ENCODE assay signal across 1 cellular context in the genomic region with DNA sequence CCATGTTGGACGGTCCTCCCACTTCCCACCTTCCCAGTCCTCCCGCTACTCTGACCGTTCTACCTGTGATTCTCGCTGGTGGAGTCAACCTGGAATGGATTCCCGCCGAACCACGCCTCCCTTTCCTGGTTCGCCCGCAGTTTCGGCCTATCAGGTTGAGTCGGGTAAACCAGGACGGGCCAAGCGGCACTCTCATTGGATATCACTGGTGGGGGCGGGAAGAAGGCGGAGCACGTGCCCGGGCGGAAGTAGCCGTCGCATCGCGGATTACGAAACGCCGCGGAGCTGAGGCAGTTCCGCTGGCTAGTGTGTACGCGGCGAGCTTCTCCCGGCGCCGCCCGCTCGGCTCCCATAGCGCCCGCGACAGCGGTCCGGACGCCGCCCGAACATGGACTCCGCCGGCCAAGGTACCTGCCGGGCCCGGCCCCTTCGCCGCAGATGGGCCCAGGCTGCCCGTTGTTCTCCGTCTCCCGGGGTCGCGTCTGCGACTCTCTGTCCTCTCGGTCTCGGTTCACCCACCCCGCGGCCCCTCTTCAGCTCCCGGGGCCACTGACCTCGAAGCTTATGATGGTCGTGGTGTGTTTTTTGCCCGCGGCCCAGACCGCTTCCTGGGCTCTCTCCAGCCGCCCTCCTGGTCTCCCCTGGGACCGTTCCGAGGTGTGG.
TF ChIP-seq lines count a peak whose summit lies in the region.

A gene (plus strand): TSS at position 293 of the 663 bp plus-strand sequence. CDS start 96 bp downstream, at position 389.

TF ChIP-seq in HepG2, 621 proteins besides CTCF, POLR2A, EP300 and RAD21 (continued from another document and continues in another):
- TF ChIP-seq, protein P1, sequence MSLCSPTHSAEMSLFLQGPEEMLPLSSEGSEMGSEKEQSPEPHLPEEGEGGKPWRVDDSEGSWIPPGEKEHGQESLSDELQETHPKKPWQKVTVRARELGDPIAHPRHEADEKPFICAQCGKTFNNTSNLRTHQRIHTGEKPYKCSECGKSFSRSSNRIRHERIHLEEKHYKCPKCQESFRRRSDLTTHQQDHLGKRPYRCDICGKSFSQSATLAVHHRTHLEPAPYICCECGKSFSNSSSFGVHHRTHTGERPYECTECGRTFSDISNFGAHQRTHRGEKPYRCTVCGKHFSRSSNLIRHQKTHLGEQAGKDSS (CRISPR knock-in tag; IDR thresholded peaks at IDR 0.05; ENCODE audit: borderline replicate concordance, low read depth), result peak; percentile 84; the same call in 1 of the 2 replicates
- TF ChIP-seq ZFP36 (IDR thresholded peaks at IDR 0.05; ENCODE audit: borderline replicate concordance, low read depth, low read length, partially characterized antibody), result no peak
- TF ChIP-seq ARNTL (CRISPR knock-in tag; IDR thresholded peaks at IDR 0.05), result peak; percentile 96
- peak; percentile 7 for TF ChIP-seq MAF1 (CRISPR knock-in tag; IDR thresholded peaks at IDR 0.05; ENCODE audit: borderline replicate concordance)
- no peak; the same call in 1 of the 2 replicates for TF ChIP-seq SMAD9 (CRISPR knock-in tag; IDR thresholded peaks at IDR 0.05)
- TF ChIP-seq MEIS2 (CRISPR knock-in tag; IDR thresholded peaks at IDR 0.05), result peak; percentile 89; the same call in 1 of the 2 replicates
- 0 out of 2 replicates have a peak, but pooled peaks have one; percentile 48 for TF ChIP-seq ZNF839 (CRISPR knock-in tag; IDR thresholded peaks at IDR 0.05; ENCODE audit: borderline replicate concordance)
- TF ChIP-seq ZNF251 (CRISPR knock-in tag; IDR thresholded peaks at IDR 0.05), result no peak
- TF ChIP-seq PCBP2 (optimal IDR thresholded peaks at IDR 0.05; ENCODE audit: low read depth, low read length, poor library complexity, severe bottlenecking), result no peak
- TF ChIP-seq, protein P2, sequence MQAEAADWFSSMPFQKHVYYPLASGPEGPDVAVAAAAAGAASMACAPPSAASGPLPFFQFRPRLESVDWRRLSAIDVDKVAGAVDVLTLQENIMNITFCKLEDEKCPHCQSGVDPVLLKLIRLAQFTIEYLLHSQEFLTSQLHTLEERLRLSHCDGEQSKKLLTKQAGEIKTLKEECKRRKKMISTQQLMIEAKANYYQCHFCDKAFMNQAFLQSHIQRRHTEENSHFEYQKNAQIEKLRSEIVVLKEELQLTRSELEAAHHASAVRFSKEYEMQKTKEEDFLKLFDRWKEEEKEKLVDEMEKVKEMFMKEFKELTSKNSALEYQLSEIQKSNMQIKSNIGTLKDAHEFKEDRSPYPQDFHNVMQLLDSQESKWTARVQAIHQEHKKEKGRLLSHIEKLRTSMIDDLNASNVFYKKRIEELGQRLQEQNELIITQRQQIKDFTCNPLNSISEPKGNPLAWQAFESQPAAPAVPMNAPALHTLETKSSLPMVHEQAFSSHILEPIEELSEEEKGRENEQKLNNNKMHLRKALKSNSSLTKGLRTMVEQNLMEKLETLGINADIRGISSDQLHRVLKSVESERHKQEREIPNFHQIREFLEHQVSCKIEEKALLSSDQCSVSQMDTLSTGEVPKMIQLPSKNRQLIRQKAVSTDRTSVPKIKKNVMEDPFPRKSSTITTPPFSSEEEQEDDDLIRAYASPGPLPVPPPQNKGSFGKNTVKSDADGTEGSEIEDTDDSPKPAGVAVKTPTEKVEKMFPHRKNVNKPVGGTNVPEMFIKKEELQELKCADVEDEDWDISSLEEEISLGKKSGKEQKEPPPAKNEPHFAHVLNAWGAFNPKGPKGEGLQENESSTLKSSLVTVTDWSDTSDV (CRISPR knock-in tag; IDR thresholded peaks at IDR 0.05), result peak; percentile 84; the same call in 1 of the 2 replicates
- TF ChIP-seq DMAP1 (CRISPR knock-in tag; IDR thresholded peaks at IDR 0.05), result peak; percentile 97
- no peak for TF ChIP-seq FOXP1 (IDR thresholded peaks at IDR 0.05)
- TF ChIP-seq FOXP1 (CRISPR knock-in tag; IDR thresholded peaks at IDR 0.05), result peak; percentile 21; the same call in 1 of the 2 replicates
- no peak for TF ChIP-seq IKZF1 (IDR thresholded peaks at IDR 0.05)
- TF ChIP-seq HNRNPUL1 (IDR thresholded peaks at IDR 0.05; ENCODE audit: low read depth, low read length), result no peak
- no peak; the same call in 1 of the 2 replicates for TF ChIP-seq U2AF2 (IDR thresholded peaks at IDR 0.05; ENCODE audit: low read depth, low read length)
- TF ChIP-seq, protein P3, sequence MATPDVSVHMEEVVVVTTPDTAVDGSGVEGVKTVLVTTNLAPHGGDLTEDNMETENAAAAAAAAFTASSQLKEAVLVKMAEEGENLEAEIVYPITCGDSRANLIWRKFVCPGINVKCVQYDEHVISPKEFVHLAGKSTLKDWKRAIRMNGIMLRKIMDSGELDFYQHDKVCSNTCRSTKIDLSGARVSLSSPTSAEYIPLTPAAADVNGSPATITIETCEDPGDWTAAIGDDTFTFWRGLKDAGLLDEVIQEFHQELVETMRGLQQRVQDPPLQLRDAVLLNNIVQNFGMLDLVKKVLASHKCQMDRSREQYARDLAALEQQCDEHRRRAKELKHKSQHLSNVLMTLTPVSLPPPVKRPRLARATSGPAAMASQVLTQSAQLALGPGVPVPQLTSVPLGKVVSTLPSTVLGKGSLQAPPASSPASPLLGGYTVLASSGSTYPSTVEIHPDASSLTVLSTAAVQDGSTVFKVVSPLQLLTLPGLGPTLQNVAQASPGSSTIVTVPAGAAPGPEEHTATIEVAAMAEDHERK (CRISPR knock-in tag; IDR thresholded peaks at IDR 0.05; ENCODE audit: low read depth), result peak; percentile 65
- TF ChIP-seq GFI1 (CRISPR knock-in tag; IDR thresholded peaks at IDR 0.05; ENCODE audit: borderline replicate concordance), result peak; percentile 75; the same call in 1 of the 2 replicates
- TF ChIP-seq, protein P4, sequence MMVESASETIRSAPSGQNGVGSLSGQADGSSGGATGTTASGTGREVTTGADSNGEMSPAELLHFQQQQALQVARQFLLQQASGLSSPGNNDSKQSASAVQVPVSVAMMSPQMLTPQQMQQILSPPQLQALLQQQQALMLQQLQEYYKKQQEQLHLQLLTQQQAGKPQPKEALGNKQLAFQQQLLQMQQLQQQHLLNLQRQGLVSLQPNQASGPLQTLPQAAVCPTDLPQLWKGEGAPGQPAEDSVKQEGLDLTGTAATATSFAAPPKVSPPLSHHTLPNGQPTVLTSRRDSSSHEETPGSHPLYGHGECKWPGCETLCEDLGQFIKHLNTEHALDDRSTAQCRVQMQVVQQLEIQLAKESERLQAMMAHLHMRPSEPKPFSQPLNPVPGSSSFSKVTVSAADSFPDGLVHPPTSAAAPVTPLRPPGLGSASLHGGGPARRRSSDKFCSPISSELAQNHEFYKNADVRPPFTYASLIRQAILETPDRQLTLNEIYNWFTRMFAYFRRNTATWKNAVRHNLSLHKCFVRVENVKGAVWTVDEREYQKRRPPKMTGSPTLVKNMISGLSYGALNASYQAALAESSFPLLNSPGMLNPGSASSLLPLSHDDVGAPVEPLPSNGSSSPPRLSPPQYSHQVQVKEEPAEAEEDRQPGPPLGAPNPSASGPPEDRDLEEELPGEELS (CRISPR knock-in tag; IDR thresholded peaks at IDR 0.05), result 0 out of 2 replicates have a peak, but pooled peaks have one; percentile 71
- TF ChIP-seq, protein P5, sequence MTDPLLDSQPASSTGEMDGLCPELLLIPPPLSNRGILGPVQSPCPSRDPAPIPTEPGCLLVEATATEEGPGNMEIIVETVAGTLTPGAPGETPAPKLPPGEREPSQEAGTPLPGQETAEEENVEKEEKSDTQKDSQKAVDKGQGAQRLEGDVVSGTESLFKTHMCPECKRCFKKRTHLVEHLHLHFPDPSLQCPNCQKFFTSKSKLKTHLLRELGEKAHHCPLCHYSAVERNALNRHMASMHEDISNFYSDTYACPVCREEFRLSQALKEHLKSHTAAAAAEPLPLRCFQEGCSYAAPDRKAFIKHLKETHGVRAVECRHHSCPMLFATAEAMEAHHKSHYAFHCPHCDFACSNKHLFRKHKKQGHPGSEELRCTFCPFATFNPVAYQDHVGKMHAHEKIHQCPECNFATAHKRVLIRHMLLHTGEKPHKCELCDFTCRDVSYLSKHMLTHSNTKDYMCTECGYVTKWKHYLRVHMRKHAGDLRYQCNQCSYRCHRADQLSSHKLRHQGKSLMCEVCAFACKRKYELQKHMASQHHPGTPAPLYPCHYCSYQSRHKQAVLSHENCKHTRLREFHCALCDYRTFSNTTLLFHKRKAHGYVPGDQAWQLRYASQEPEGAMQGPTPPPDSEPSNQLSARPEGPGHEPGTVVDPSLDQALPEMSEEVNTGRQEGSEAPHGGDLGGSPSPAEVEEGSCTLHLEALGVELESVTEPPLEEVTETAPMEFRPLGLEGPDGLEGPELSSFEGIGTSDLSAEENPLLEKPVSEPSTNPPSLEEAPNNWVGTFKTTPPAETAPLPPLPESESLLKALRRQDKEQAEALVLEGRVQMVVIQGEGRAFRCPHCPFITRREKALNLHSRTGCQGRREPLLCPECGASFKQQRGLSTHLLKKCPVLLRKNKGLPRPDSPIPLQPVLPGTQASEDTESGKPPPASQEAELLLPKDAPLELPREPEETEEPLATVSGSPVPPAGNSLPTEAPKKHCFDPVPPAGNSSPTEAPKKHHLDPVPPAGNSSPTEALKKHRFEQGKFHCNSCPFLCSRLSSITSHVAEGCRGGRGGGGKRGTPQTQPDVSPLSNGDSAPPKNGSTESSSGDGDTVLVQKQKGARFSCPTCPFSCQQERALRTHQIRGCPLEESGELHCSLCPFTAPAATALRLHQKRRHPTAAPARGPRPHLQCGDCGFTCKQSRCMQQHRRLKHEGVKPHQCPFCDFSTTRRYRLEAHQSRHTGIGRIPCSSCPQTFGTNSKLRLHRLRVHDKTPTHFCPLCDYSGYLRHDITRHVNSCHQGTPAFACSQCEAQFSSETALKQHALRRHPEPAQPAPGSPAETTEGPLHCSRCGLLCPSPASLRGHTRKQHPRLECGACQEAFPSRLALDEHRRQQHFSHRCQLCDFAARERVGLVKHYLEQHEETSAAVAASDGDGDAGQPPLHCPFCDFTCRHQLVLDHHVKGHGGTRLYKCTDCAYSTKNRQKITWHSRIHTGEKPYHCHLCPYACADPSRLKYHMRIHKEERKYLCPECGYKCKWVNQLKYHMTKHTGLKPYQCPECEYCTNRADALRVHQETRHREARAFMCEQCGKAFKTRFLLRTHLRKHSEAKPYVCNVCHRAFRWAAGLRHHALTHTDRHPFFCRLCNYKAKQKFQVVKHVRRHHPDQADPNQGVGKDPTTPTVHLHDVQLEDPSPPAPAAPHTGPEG (CRISPR knock-in tag; IDR thresholded peaks at IDR 0.05), result no peak; the same call in 1 of the 2 replicates
- TF ChIP-seq SRSF9 (IDR thresholded peaks at IDR 0.05; ENCODE audit: borderline replicate concordance, insufficient read depth, low read depth, low read length, poor library complexity, severe bottlenecking), result no peak
- TF ChIP-seq, protein P6, sequence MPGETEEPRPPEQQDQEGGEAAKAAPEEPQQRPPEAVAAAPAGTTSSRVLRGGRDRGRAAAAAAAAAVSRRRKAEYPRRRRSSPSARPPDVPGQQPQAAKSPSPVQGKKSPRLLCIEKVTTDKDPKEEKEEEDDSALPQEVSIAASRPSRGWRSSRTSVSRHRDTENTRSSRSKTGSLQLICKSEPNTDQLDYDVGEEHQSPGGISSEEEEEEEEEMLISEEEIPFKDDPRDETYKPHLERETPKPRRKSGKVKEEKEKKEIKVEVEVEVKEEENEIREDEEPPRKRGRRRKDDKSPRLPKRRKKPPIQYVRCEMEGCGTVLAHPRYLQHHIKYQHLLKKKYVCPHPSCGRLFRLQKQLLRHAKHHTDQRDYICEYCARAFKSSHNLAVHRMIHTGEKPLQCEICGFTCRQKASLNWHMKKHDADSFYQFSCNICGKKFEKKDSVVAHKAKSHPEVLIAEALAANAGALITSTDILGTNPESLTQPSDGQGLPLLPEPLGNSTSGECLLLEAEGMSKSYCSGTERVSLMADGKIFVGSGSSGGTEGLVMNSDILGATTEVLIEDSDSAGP (CRISPR knock-in tag; IDR thresholded peaks at IDR 0.05; ENCODE audit: borderline replicate concordance), result peak; percentile 96
- peak; percentile 98 for TF ChIP-seq PHF8 (CRISPR knock-in tag; IDR thresholded peaks at IDR 0.05)
- no peak for TF ChIP-seq ZNF292 (CRISPR knock-in tag; IDR thresholded peaks at IDR 0.05; ENCODE audit: borderline replicate concordance, low read depth)
- TF ChIP-seq, protein P7, sequence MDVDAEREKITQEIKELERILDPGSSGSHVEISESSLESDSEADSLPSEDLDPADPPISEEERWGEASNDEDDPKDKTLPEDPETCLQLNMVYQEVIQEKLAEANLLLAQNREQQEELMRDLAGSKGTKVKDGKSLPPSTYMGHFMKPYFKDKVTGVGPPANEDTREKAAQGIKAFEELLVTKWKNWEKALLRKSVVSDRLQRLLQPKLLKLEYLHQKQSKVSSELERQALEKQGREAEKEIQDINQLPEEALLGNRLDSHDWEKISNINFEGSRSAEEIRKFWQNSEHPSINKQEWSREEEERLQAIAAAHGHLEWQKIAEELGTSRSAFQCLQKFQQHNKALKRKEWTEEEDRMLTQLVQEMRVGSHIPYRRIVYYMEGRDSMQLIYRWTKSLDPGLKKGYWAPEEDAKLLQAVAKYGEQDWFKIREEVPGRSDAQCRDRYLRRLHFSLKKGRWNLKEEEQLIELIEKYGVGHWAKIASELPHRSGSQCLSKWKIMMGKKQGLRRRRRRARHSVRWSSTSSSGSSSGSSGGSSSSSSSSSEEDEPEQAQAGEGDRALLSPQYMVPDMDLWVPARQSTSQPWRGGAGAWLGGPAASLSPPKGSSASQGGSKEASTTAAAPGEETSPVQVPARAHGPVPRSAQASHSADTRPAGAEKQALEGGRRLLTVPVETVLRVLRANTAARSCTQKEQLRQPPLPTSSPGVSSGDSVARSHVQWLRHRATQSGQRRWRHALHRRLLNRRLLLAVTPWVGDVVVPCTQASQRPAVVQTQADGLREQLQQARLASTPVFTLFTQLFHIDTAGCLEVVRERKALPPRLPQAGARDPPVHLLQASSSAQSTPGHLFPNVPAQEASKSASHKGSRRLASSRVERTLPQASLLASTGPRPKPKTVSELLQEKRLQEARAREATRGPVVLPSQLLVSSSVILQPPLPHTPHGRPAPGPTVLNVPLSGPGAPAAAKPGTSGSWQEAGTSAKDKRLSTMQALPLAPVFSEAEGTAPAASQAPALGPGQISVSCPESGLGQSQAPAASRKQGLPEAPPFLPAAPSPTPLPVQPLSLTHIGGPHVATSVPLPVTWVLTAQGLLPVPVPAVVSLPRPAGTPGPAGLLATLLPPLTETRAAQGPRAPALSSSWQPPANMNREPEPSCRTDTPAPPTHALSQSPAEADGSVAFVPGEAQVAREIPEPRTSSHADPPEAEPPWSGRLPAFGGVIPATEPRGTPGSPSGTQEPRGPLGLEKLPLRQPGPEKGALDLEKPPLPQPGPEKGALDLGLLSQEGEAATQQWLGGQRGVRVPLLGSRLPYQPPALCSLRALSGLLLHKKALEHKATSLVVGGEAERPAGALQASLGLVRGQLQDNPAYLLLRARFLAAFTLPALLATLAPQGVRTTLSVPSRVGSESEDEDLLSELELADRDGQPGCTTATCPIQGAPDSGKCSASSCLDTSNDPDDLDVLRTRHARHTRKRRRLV (CRISPR knock-in tag; IDR thresholded peaks at IDR 0.05), result peak; percentile 76
- TF ChIP-seq U2AF1 (optimal IDR thresholded peaks at IDR 0.05; ENCODE audit: low read depth, low read length), result peak; percentile 88
- TF ChIP-seq ZNF550 (CRISPR knock-in tag; IDR thresholded peaks at IDR 0.05; ENCODE audit: borderline replicate concordance), result no peak; the same call in 1 of the 2 replicates
- TF ChIP-seq ATM (IDR thresholded peaks at IDR 0.05; ENCODE audit: borderline replicate concordance), result no peak
- TF ChIP-seq ZNF136 (CRISPR knock-in tag; IDR thresholded peaks at IDR 0.05; ENCODE audit: low read depth), result no peak
- peak; percentile 92 for TF ChIP-seq KDM2A (CRISPR knock-in tag; IDR thresholded peaks at IDR 0.05; ENCODE audit: borderline replicate concordance, low read depth)
- peak; percentile 89; the same call in 1 of the 2 replicates for TF ChIP-seq ZFP90 (CRISPR knock-in tag; IDR thresholded peaks at IDR 0.05; ENCODE audit: borderline replicate concordance)
